In genomic region chrX:132958086-132958703, GRCh38 we compare ENCODE assay signal across 8 cellular contexts. TPM values are rescaled to one million over a fixed set of nuclear protein-coding genes. Genes with fewer than 3 reads are reported as not detected.
A peak's percentile ranks its signal among the peaks of the same experiment; 100 is the strongest.
DNase-seq lines count a peak whose midpoint lies in the region; ATAC-seq and TF ChIP-seq lines count a peak whose summit lies in the region.

HS6ST2 (minus strand) TSS chrX:132958629.

- no peak within 1 kb of the TSS for H3K4me2 ChIP-seq in SK-N-SH

- H3K36me3 Mint-ChIP-seq in activated naive CD4-positive, alpha-beta T cell treated with anti-CD3 and anti-CD28 coated beads, Interleukin-2, amount 50 U/mL, for 72 hours: no peaks in the 10 kb centered on the region

- TF ChIP-seq RAD21 in SK-N-SH (IDR thresholded peaks at IDR 0.05; ENCODE audit: low read length): no peak

- TF ChIP-seq CTCF in SK-N-SH (IDR thresholded peaks at IDR 0.05) (no peak), stomach (IDR thresholded peaks at IDR 0.05) (no peak)

- peaks cover 0 to 18% of the 10 kb centered on the region in 2 experiments; a peak in 1 of 4 replicates for H3K4me1 ChIP-seq in SK-N-SH (ENCODE audit: control insufficient read depth in 1 of 2, insufficient read depth in 2 of 2, low read depth in 1 of 2, low read length in 1 of 2)
- peaks cover 8 to 29% (median 25%) of the 10 kb centered on the region in 4 donors for H3K4me1 ChIP-seq in stomach

- H3K9me3 ChIP-seq in SK-N-SH: no peaks in the 10 kb centered on the region
- peaks cover 0 to 14% (median 0%) of the 10 kb centered on the region in 4 donors for H3K9me3 ChIP-seq in stomach

- no peak within 1 kb of the TSS for H2AFZ ChIP-seq in SK-N-SH (ENCODE audit: low read depth)

- TF ChIP-seq POLR2A in stomach (IDR thresholded peaks at IDR 0.05): no peak

- DNase-seq in SK-N-SH (peak; percentile 67), islet precursor cell (peak; percentile 62), stomach (no peak), NCI-H226 (no peak), NCI-H69 (lab: John Stamatoyannopoulos, UW) (no peak)
- no peak for DNase-seq in activated naive CD4-positive, alpha-beta T cell treated with anti-CD3 and anti-CD28 coated beads, Interleukin-2, amount 50 U/mL, for 72 hours (ENCODE audit: low spot score in 2 of 2)

- POLR2A ChIA-PET in SK-N-SH (lab: Yijun Ruan, JAX): interaction anchor here (0.6 to 2.1 kb wide), 3 partner anchors 8 to 85 kb away, joined by 3 to 6 read pairs (median 3); no protein-coding TSS in a partner anchor

- H3K27me3 ChIP-seq in SK-N-SH (ENCODE audit: insufficient read depth) (peaks cover 41% of the 10 kb centered on the region), stomach (peaks cover 0 to 54% (median 51%) of the 10 kb centered on the region in 3 donors)

- H3F3A ChIP-seq in SK-N-SH (replicated peaks; ENCODE audit: insufficient read depth): no peaks in the 10 kb centered on the region

- no peak within 1 kb of the TSS for H3K27ac Mint-ChIP-seq in activated naive CD4-positive, alpha-beta T cell treated with anti-CD3 and anti-CD28 coated beads, Interleukin-2, amount 50 U/mL, for 72 hours

- TF ChIP-seq EP300 in SK-N-SH (IDR thresholded peaks at IDR 0.05; ENCODE audit: borderline replicate concordance in 1 of 2, low read depth in 1 of 2, low read length in 1 of 2) (no peak), stomach (IDR thresholded peaks at IDR 0.05) (no peak)

- 35% methylated on average over 28 of the region's 63 CpGs for WGBS in SK-N-SH (ENCODE audit: low lambda C conversion rate)
- WGBS in stomach, 5 donors: 3 to 61% (median 20%) methylated on average over 10 to 62 of the region's 63 CpGs

- no peak within 1 kb of the TSS for H3K9ac ChIP-seq in SK-N-SH

- peak within 1 kb of the TSS in 1 of 2 experiments; percentile 48; a peak in 2 of 4 replicates for H3K4me3 ChIP-seq in SK-N-SH (ENCODE audit: low read depth in 2 of 2, low read length in 1 of 2)
- peak within 1 kb of the TSS; percentile 42 to 54 (median 49) for H3K4me3 ChIP-seq in stomach

- no peak for ATAC-seq in SK-N-SH treated with all-trans-retinoic acid at 6 μM for 48 hours
- ATAC-seq in activated naive CD4-positive, alpha-beta T cell treated with anti-CD3 and anti-CD28 coated beads, Interleukin-2, amount 50 U/mL, for 72 hours: peak; percentile 33 to 68
- no peak for ATAC-seq in GM19351 (IDR thresholded peaks at IDR 0.05; ENCODE audit: unreplicated experiment)

- intact Hi-C loops in stomach (cut with DNase I; ENCODE audit: low total_unique reads): no loop called here

- H3K27ac ChIP-seq in SK-N-SH (ENCODE audit: low read depth in 2 of 2, low read length in 1 of 2) (peak within 1 kb of the TSS in 1 of 2 experiments; percentile 56; a peak in 1 of 4 replicates), stomach (peak within 1 kb of the TSS in 1 of 5 donors; percentile 17)

- H3K79me2 ChIP-seq in SK-N-SH (ENCODE audit: insufficient read depth): no peaks in the 10 kb centered on the region

- CTCF ChIA-PET in SK-N-SH (lab: Yijun Ruan, JAX): interaction anchor here (1.2 to 1.7 kb wide), 4 partner anchors 9 to 209 kb away, joined by 3 to 7 read pairs (median 4); no protein-coding TSS in a partner anchor

- H4K20me1 ChIP-seq in SK-N-SH (ENCODE audit: insufficient read depth): no peaks in the 10 kb centered on the region

- no peaks in the 10 kb centered on the region for H3K36me3 ChIP-seq in SK-N-SH (replicated peaks in 1 of 2; ENCODE audit: control insufficient read depth in 1 of 2, insufficient read depth in 2 of 2, low read length in 1 of 2)
- H3K36me3 ChIP-seq in stomach: no peaks in the 10 kb centered on the region

- H3K9me2 ChIP-seq in SK-N-SH: no peaks in the 10 kb centered on the region

- no peaks in the 10 kb centered on the region for H3K9me3 Mint-ChIP-seq in activated naive CD4-positive, alpha-beta T cell treated with anti-CD3 and anti-CD28 coated beads, Interleukin-2, amount 50 U/mL, for 72 hours

TF ChIP-seq in SK-N-SH, 30 proteins besides CTCF, POLR2A, EP300 and RAD21 (continues in another document):
- no peak for TF ChIP-seq FOXJ3 (CRISPR knock-in tag; IDR thresholded peaks at IDR 0.05)
- TF ChIP-seq SIN3A (IDR thresholded peaks at IDR 0.05; ENCODE audit: borderline replicate concordance, low read depth, low read length): no peak
- TF ChIP-seq RCOR1 (IDR thresholded peaks at IDR 0.05; ENCODE audit: low read length): no peak
- TF ChIP-seq POLR2AphosphoS5 (IDR thresholded peaks at IDR 0.05; ENCODE audit: low read depth, low read length): no peak
- no peak for TF ChIP-seq TEAD4 (IDR thresholded peaks at IDR 0.05; ENCODE audit: borderline replicate concordance, insufficient read depth)
- TF ChIP-seq USF1 (IDR thresholded peaks at IDR 0.05; ENCODE audit: borderline replicate concordance, low read depth): no peak
- no peak for TF ChIP-seq MAX (IDR thresholded peaks at IDR 0.05; ENCODE audit: low read depth)
- no peak for TF ChIP-seq TCF12 (IDR thresholded peaks at IDR 0.05)
- TF ChIP-seq RFX5 (IDR thresholded peaks at IDR 0.05; ENCODE audit: low read length): no peak
- TF ChIP-seq RXRA (IDR thresholded peaks at IDR 0.05; ENCODE audit: borderline replicate concordance, low read depth): no peak
- TF ChIP-seq MXI1 (IDR thresholded peaks at IDR 0.05; ENCODE audit: low read depth, low read length): no peak; the same call in 1 of the 2 replicates
- TF ChIP-seq EZH2phosphoT487 (IDR thresholded peaks at IDR 0.05; ENCODE audit: borderline replicate concordance, low read depth): no peak
- no peak for TF ChIP-seq MEF2A (IDR thresholded peaks at IDR 0.05; ENCODE audit: borderline replicate concordance, low read depth)
- TF ChIP-seq FOSL2 (IDR thresholded peaks at IDR 0.05; ENCODE audit: borderline replicate concordance, low read depth): no peak

TF ChIP-seq in SK-N-SH treated with all-trans-retinoic acid at 6 μM for 48 hours, 23 proteins besides CTCF, POLR2A, EP300 and RAD21:
- TF ChIP-seq POU6F1 (CRISPR knock-in tag; IDR thresholded peaks at IDR 0.05; ENCODE audit: borderline replicate concordance, low read depth) (no peak), CSRNP3 (CRISPR knock-in tag; IDR thresholded peaks at IDR 0.05) (no peak), GLIS3 (CRISPR knock-in tag; IDR thresholded peaks at IDR 0.05) (no peak), TCF4 (CRISPR knock-in tag; IDR thresholded peaks at IDR 0.05; ENCODE audit: borderline replicate concordance) (no peak), ESRRG (CRISPR knock-in tag; IDR thresholded peaks at IDR 0.05) (no peak), PPARA (CRISPR knock-in tag; IDR thresholded peaks at IDR 0.05; ENCODE audit: borderline replicate concordance) (no peak), RARB (CRISPR knock-in tag; IDR thresholded peaks at IDR 0.05) (no peak), ZC3H10 (CRISPR knock-in tag; IDR thresholded peaks at IDR 0.05) (no peak), BACH2 (CRISPR knock-in tag; IDR thresholded peaks at IDR 0.05; ENCODE audit: borderline replicate concordance) (no peak), TOX (CRISPR knock-in tag; IDR thresholded peaks at IDR 0.05; ENCODE audit: borderline replicate concordance) (no peak), ZNF565 (CRISPR knock-in tag; conservative IDR thresholded peaks at IDR 0.05; ENCODE audit: low read depth) (no peak), CREB5 (CRISPR knock-in tag; IDR thresholded peaks at IDR 0.05; ENCODE audit: low read depth) (no peak)

RNA-seq across cellular contexts. Expression of gene HS6ST2, which starts in this region (rescaled TPM):
- polyA plus RNA-seq in SK-N-SH (2012; rRNA removed): 0.05 and 0.18 TPM in 2 replicates
- polyA plus RNA-seq in SK-N-SH (2012; cell fraction: cytosol; rRNA removed): 0.18 and 0.31 TPM in 2 replicates
- 0.02 and 0.08 TPM in 2 replicates for polyA plus RNA-seq in SK-N-SH (2012; cell fraction: nucleus; rRNA removed)
- total RNA-seq in activated naive CD4-positive, alpha-beta T cell treated with anti-CD3 and anti-CD28 coated beads, Interleukin-2, amount 50 U/mL, for 72 hours: 1 to 10 TPM in 1 of 2 donors, under 1 TPM in 1; 0.16 to 1.8 TPM
- 1 to 10 TPM in 2 of 5 donors, under 1 TPM in 2, not detected in 1; 0.29 to 4.0 (median 2.2) TPM for total RNA-seq in stomach
- 1 to 10 TPM in 1 of 3 donors, under 1 TPM in 2; 0.25 to 1.4 (median 0.31) TPM for polyA plus RNA-seq in stomach

Comparison
In these comparisons a context has a peak if more than half of its experiments do, and no peak if none do; other contexts are left out.
1. Peak in DNase-seq in SK-N-SH; RNA of the gene not detected or under 1 TPM.
2. ATAC-seq: peak in activated naive CD4-positive, alpha-beta T cell treated with anti-CD3 and anti-CD28 coated beads, Interleukin-2, amount 50 U/mL, for 72 hours (2 of 2); none in SK-N-SH treated with all-trans-retinoic acid at 6 μM for 48 hours (single experiment) and GM19351 (single experiment).